ENCODE assay signal across 19 cellular contexts in the genomic region with DNA sequence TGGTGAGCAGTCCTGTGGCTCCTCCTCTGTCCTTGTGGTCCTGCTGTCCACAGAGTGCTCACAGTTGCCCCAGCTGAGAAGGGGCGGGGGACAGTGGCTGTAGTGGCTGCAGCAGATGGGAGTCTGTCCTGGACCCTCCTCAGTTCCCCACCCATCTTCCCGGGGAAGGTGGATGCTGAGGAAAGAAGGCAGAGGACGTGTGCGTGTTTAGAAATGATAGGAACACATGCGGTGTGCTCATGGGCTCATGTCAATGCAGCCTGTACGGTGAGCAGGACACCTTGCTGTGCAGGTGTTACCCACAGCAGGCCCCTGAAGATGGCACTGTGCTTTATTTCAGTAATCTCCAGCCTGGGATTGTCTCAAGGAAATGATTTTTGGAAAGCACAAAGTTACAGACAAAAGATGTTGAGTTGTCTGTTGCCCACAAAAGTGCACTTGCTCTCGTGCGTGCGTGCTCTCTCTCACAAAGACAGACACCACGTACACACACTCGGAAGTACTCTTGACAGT. TPM values are rescaled to one million over a fixed set of nuclear protein-coding genes. Genes with fewer than 3 reads are reported as not detected.
A peak's percentile ranks its signal among the peaks of the same experiment; 100 is the strongest.
DNase-seq lines count a peak whose midpoint lies in the region; ATAC-seq and TF ChIP-seq lines count a peak whose summit lies in the region.
"Had no signal": no experiment of that assay in that cellular context is flagged by ENCODE, and none has a peak within 500 bp of the region (broad histone marks: within the 10 kb centered on the region; RNA-seq: fewer than 3 reads in every experiment).

No MANE protein-coding gene starts in this region.

- H3K4me3 ChIP-seq in stomach = no peak overlapping the region
- H3K4me3 ChIP-seq: MG63 had no signal

- ATAC-seq in stimulated activated naive B cell treated with anti-CD40 and anti-IgM and Interleukin-4, amounts not matched to agents 10 μg/mL and 1 μg/mL and 100 μg/mL, for 72 hours (replicated peaks) = no peak
- ATAC-seq in GM21381 (IDR thresholded peaks at IDR 0.05; ENCODE audit: unreplicated experiment) = no peak
- ATAC-seq: PC-3 had no signal

- no peak for TF ChIP-seq POLR2A in stomach (IDR thresholded peaks at IDR 0.05)

- H3K27ac Mint-ChIP-seq in activated CD4-positive, alpha-beta T cell treated with anti-CD3 and anti-CD28 coated beads, Interleukin-2, amount 10 ng/mL, durations not matched to agents 7 days and 5 days = peak overlapping the region; percentile 23
- peak overlapping the region; percentile 86 for H3K27ac Mint-ChIP-seq in chondrocyte (ENCODE audit: unreplicated experiment)
- peak overlapping the region; percentile 88 for H3K27ac Mint-ChIP-seq in nephron progenitor cell
- peak overlapping the region; percentile 75 for H3K27ac Mint-ChIP-seq in stimulated activated naive B cell treated with anti-CD40 and anti-IgM and Interleukin-4, amounts not matched to agents 10 μg/mL and 1 μg/mL and 100 μg/mL, for 72 hours

- peaks cover 29 to 89% (median 83%) of the 10 kb centered on the region in 4 donors for H3K36me3 ChIP-seq in stomach

- intact Hi-C loops in stomach (cut with DNase I; ENCODE audit: low total_unique reads) = no loop called here

- H3K27ac ChIP-seq in stomach = no peak overlapping the region
- H3K27ac ChIP-seq: 22Rv1, KMS-11 had no signal

- no peak overlapping the region for H3K4me3 Mint-ChIP-seq in activated CD4-positive, alpha-beta T cell treated with anti-CD3 and anti-CD28 coated beads, Interleukin-2, amount 10 ng/mL, durations not matched to agents 7 days and 5 days
- no peak overlapping the region for H3K4me3 Mint-ChIP-seq in chondrocyte (ENCODE audit: unreplicated experiment)
- H3K4me3 Mint-ChIP-seq in nephron progenitor cell = no peak overlapping the region
- H3K4me3 Mint-ChIP-seq in stimulated activated naive B cell treated with anti-CD40 and anti-IgM and Interleukin-4, amounts not matched to agents 10 μg/mL and 1 μg/mL and 100 μg/mL, for 72 hours = no peak overlapping the region

- H3K27me3 Mint-ChIP-seq in activated CD4-positive, alpha-beta T cell treated with anti-CD3 and anti-CD28 coated beads, Interleukin-2, amount 10 ng/mL, durations not matched to agents 7 days and 5 days = no peaks in the 10 kb centered on the region
- H3K27me3 Mint-ChIP-seq in chondrocyte (ENCODE audit: low read depth) (no peaks in the 10 kb centered on the region), nephron progenitor cell (ENCODE audit: low read depth, poor library complexity) (no peaks in the 10 kb centered on the region)
- H3K27me3 Mint-ChIP-seq in stimulated activated naive B cell treated with anti-CD40 and anti-IgM and Interleukin-4, amounts not matched to agents 10 μg/mL and 1 μg/mL and 100 μg/mL, for 72 hours = no peaks in the 10 kb centered on the region
- H3K27me3 Mint-ChIP-seq: CD8-positive, alpha-beta memory T cell had no signal

- H3K36me3 Mint-ChIP-seq in activated CD4-positive, alpha-beta T cell treated with anti-CD3 and anti-CD28 coated beads, Interleukin-2, amount 10 ng/mL, durations not matched to agents 7 days and 5 days (ENCODE audit: low read depth) = peaks cover 42% of the 10 kb centered on the region
- H3K36me3 Mint-ChIP-seq in chondrocyte (ENCODE audit: low read depth) (peaks cover 35% of the 10 kb centered on the region), nephron progenitor cell (ENCODE audit: low read depth) (peaks cover 48% of the 10 kb centered on the region)
- peaks cover 45 to 70% of the 10 kb centered on the region in 2 donors for H3K36me3 Mint-ChIP-seq in stimulated activated naive B cell treated with anti-CD40 and anti-IgM and Interleukin-4, amounts not matched to agents 10 μg/mL and 1 μg/mL and 100 μg/mL, for 72 hours

- POLR2A ChIA-PET in activated CD4-positive, alpha-beta T cell treated with anti-CD3 and anti-CD28 coated beads, Interleukin-2, amount 10 ng/mL, durations not matched to agents 7 days and 5 days (lab: Charles Lee) = no interaction called here

- no peaks in the 10 kb centered on the region for H3K9me3 ChIP-seq in stomach
- H3K9me3 ChIP-seq: MG63 had no signal

- TF ChIP-seq CTCF in chondrocyte (IDR thresholded peaks at IDR 0.05) = no peak
- no peak for TF ChIP-seq CTCF in nephron progenitor cell (IDR thresholded peaks at IDR 0.05)
- TF ChIP-seq CTCF in stomach (IDR thresholded peaks at IDR 0.05) = no peak

- H3K4me1 Mint-ChIP-seq in activated CD4-positive, alpha-beta T cell treated with anti-CD3 and anti-CD28 coated beads, Interleukin-2, amount 10 ng/mL, durations not matched to agents 7 days and 5 days = peaks cover 20% of the 10 kb centered on the region
- H3K4me1 Mint-ChIP-seq in chondrocyte (ENCODE audit: low read depth) (peaks cover 23% of the 10 kb centered on the region), nephron progenitor cell (no peaks in the 10 kb centered on the region)
- peaks cover 18 to 23% of the 10 kb centered on the region in 2 donors for H3K4me1 Mint-ChIP-seq in stimulated activated naive B cell treated with anti-CD40 and anti-IgM and Interleukin-4, amounts not matched to agents 10 μg/mL and 1 μg/mL and 100 μg/mL, for 72 hours

- 87 to 95% (median 94%) methylated on average over 11 of the region's 11 CpGs for WGBS in stomach, 5 donors

- TF ChIP-seq EP300 in stomach (IDR thresholded peaks at IDR 0.05) = no peak

- no peaks in the 10 kb centered on the region for H3K27me3 ChIP-seq in stomach
- H3K27me3 ChIP-seq: MG63 had no signal

- no peaks in the 10 kb centered on the region for H3K9me3 Mint-ChIP-seq in activated CD4-positive, alpha-beta T cell treated with anti-CD3 and anti-CD28 coated beads, Interleukin-2, amount 10 ng/mL, durations not matched to agents 7 days and 5 days
- no peaks in the 10 kb centered on the region for H3K9me3 Mint-ChIP-seq in chondrocyte (ENCODE audit: low read depth)
- H3K9me3 Mint-ChIP-seq in nephron progenitor cell = no peaks in the 10 kb centered on the region
- no peaks in the 10 kb centered on the region for H3K9me3 Mint-ChIP-seq in stimulated activated naive B cell treated with anti-CD40 and anti-IgM and Interleukin-4, amounts not matched to agents 10 μg/mL and 1 μg/mL and 100 μg/mL, for 72 hours
- H3K9me3 Mint-ChIP-seq: CD8-positive, alpha-beta memory T cell had no signal

- no peak for DNase-seq in activated CD4-positive, alpha-beta T cell treated with anti-CD3 and anti-CD28 coated beads, Interleukin-2, amount 10 ng/mL, durations not matched to agents 7 days and 5 days
- DNase-seq in activated CD4-positive, alpha-beta T cell treated with anti-CD3 and anti-CD28 coated beads for 1 hour = no peak
- DNase-seq in chondrocyte (ENCODE audit: low spot score) (no peak), nephron progenitor cell (no peak), NCI-H146 (lab: John Stamatoyannopoulos, UW) (no peak), stomach (no peak)
- DNase-seq in stimulated activated naive B cell treated with anti-CD40 and anti-IgM and Interleukin-4, amounts not matched to agents 10 μg/mL and 1 μg/mL and 100 μg/mL, for 72 hours = no peak
- DNase-seq: CD8-positive, alpha-beta memory T cell; DND-41; GF-D8; MG63; NCI-H1105; NCI-H187; NCI-H69; PC-3 had no signal

- H3K4me1 ChIP-seq in stomach = peaks cover 0 to 11% (median 3%) of the 10 kb centered on the region in 4 donors

- CTCF ChIA-PET in activated CD4-positive, alpha-beta T cell treated with anti-CD3 and anti-CD28 coated beads, Interleukin-2, amount 10 ng/mL, durations not matched to agents 7 days and 5 days (lab: Charles Lee) = no interaction called here

RNA-seq across cellular contexts. Expression of a gene that starts 49.2 kb away (rescaled TPM):
- under 1 TPM; 0.52 to 0.83 TPM for total RNA-seq in activated CD4-positive, alpha-beta T cell treated with anti-CD3 and anti-CD28 coated beads, Interleukin-2, amount 10 ng/mL, durations not matched to agents 7 days and 5 days
- total RNA-seq in chondrocyte (0.59 to 0.94 TPM (median 0.70 TPM) in 3 replicates), stomach (not detected)
- 1 to 10 TPM in 1 of 3 donors, under 1 TPM in 1, not detected in 1; 0.87 to 2.2 TPM for polyA plus RNA-seq in stomach
- total RNA-seq: CD8-positive, alpha-beta memory T cell; H4; PC-3 had no signal
- polyA plus RNA-seq: CD8-positive, alpha-beta memory T cell had no signal

Comparison
In these comparisons a context has a peak if more than half of its experiments do, and no peak if none do; other contexts are left out.
1. H3K27ac Mint-ChIP-seq: peak in every context shown above with its lines; median percentile 88 in nephron progenitor cell; 86 in chondrocyte; 75 in stimulated activated naive B cell treated with anti-CD40 and anti-IgM and Interleukin-4, amounts not matched to agents 10 μg/mL and 1 μg/mL and 100 μg/mL, for 72 hours; 23 in activated CD4-positive, alpha-beta T cell treated with anti-CD3 and anti-CD28 coated beads, Interleukin-2, amount 10 ng/mL, durations not matched to agents 7 days and 5 days.